ENCODE assay signal across 8 cellular contexts in genomic region chr10:68560201-68560915, GRCh38. TPM values are rescaled to one million over a fixed set of nuclear protein-coding genes. Genes with fewer than 3 reads are reported as not detected.
DNase-seq lines count a peak whose midpoint lies in the region; ATAC-seq and TF ChIP-seq lines count a peak whose summit lies in the region.

Gene TET1 (plus strand): TSS chr10:68560337. CDS start chr10:68572339, 12,002 bp downstream.

- no peaks in the 10 kb centered on the region for H3K36me3 ChIP-seq in upper lobe of left lung

- TF ChIP-seq CTCF in WI38 (IDR thresholded peaks at IDR 0.05; ENCODE audit: low read depth, low read length) (no peak), upper lobe of left lung (IDR thresholded peaks at IDR 0.05) (no peak)

- TF ChIP-seq EP300 in upper lobe of left lung (IDR thresholded peaks at IDR 0.05), result no peak

- H3K4me3 ChIP-seq in WI38 (ENCODE audit: low read depth, low read length) (peak within 1 kb of the TSS; percentile 80), upper lobe of left lung (peak within 1 kb of the TSS; percentile 53 to 68 (median 68))

- DNase-seq in DMS53 (lab: John Stamatoyannopoulos, UW) (peak; percentile 73), DMS53 treated with DMSO at 0.1 percent for 48 hours (lab: John Stamatoyannopoulos, UW; ENCODE audit: unreplicated experiment) (no peak), M059J (ENCODE audit: low read depth) (peak; percentile 67), erythroblast (lab: John Stamatoyannopoulos, UW) (peak; percentile 44 to 56), mucosa of gallbladder (ENCODE audit: low spot score) (peak; percentile 19), upper lobe of left lung (peak; percentile 23 to 85)

- H3K4me1 ChIP-seq in upper lobe of left lung, result peaks cover 8 to 29% (median 20%) of the 10 kb centered on the region in 4 donors

- H3K27ac ChIP-seq in upper lobe of left lung, result peak within 1 kb of the TSS in 1 of 4 donors; percentile 53

- no peak for TF ChIP-seq POLR2A in erythroblast (IDR thresholded peaks at IDR 0.05; ENCODE audit: low read length)
- no peak for TF ChIP-seq POLR2A in upper lobe of left lung (IDR thresholded peaks at IDR 0.05)

- peaks cover 0 to 14% (median 7%) of the 10 kb centered on the region in 4 donors for H3K27me3 ChIP-seq in upper lobe of left lung

- H3K9me3 ChIP-seq in upper lobe of left lung, result no peaks in the 10 kb centered on the region

- WGBS in upper lobe of left lung, 2 donors, result 1% methylated on average over 17 to 27 of the region's 62 CpGs

- peak; percentile 38 to 79 for ATAC-seq in upper lobe of left lung (ENCODE audit: low FRiP score in 2 of 2)
- ATAC-seq in GM19395 (IDR thresholded peaks at IDR 0.05; ENCODE audit: unreplicated experiment), result no peak

RNA-seq across cellular contexts. Expression of gene TET1, which starts in this region (rescaled TPM):
- 2.8 and 4.0 TPM in 2 replicates for total RNA-seq in M059J (2014; rRNA removed; shearing (Covaris generic))
- 3.1 TPM for total RNA-seq in mucosa of gallbladder
- total RNA-seq in upper lobe of left lung, result 1 to 10 TPM in 5 of 6 donors, under 1 TPM in 1; 0.55 to 2.0 (median 1.2) TPM
